In genomic region chr11:41845066-41845465, GRCh38 we compare ENCODE assay signal across 25 cellular contexts.
"Had no signal": no experiment of that assay in that cellular context is flagged by ENCODE, and none has a peak within 500 bp of the region (broad histone marks: within the 10 kb centered on the region; RNA-seq: fewer than 3 reads in every experiment).

No MANE protein-coding gene starts in this region.

- H3K36me3 Mint-ChIP-seq: activated CD4-positive, alpha-beta memory T cell treated with anti-CD3 and anti-CD28 coated beads for 36 hours had no signal

- H3K4me3 Mint-ChIP-seq: activated CD4-positive, alpha-beta memory T cell treated with anti-CD3 and anti-CD28 coated beads for 36 hours; activated naive CD4-positive, alpha-beta T cell treated with anti-CD3 and anti-CD28 coated beads for 36 hours; activated T-helper 1 cell treated with anti-CD3 and anti-CD28 coated beads, Interleukin-12 subunit alpha, Interleukin-12 subunit beta, Interleukin-2, Interleukin-4 antibody, amounts not matched to agents 30 ng/mL and 10 ng/mL and 1 ng/mL, durations not matched to agents 14 hours and 24 hours and 36 hours; effector memory CD8-positive, alpha-beta T cell; natural killer cell had no signal

- H3K36me3 ChIP-seq: brain microvascular endothelial cell, gastroesophageal sphincter, left lung, lower lobe of right lung, right atrium auricular region, transverse colon had no signal

- H3K4me1 ChIP-seq: gastroesophageal sphincter, left lung, lower lobe of right lung, right atrium auricular region, transverse colon had no signal

- H3K27ac Mint-ChIP-seq: activated CD4-positive, alpha-beta memory T cell treated with anti-CD3 and anti-CD28 coated beads for 36 hours; activated naive CD4-positive, alpha-beta T cell treated with anti-CD3 and anti-CD28 coated beads for 36 hours; activated T-helper 1 cell treated with anti-CD3 and anti-CD28 coated beads, Interleukin-12 subunit alpha, Interleukin-12 subunit beta, Interleukin-2, Interleukin-4 antibody, amounts not matched to agents 30 ng/mL and 10 ng/mL and 1 ng/mL, durations not matched to agents 14 hours and 24 hours and 36 hours; effector memory CD8-positive, alpha-beta T cell; natural killer cell had no signal

- FAIRE-seq: astrocyte, endothelial cell of umbilical vein, islet of Langerhans had no signal

- H3K27ac ChIP-seq: brain microvascular endothelial cell, gastroesophageal sphincter, left lung, lower lobe of right lung, right atrium auricular region, transverse colon had no signal

- H3K27me3 ChIP-seq: brain microvascular endothelial cell, gastroesophageal sphincter, left lung, right atrium auricular region, transverse colon had no signal

- H3K27me3 Mint-ChIP-seq: activated CD4-positive, alpha-beta memory T cell treated with anti-CD3 and anti-CD28 coated beads for 36 hours; effector memory CD8-positive, alpha-beta T cell had no signal

- DNase-seq: activated CD4-positive, alpha-beta memory T cell treated with anti-CD3 and anti-CD28 coated beads for 36 hours; activated CD4-positive, alpha-beta T cell treated with anti-CD3 and anti-CD28 coated beads for 48 hours; activated CD8-positive, alpha-beta memory T cell treated with anti-CD3 and anti-CD28 coated beads, Interleukin-2, amount 50 U/mL, for 4 hours; activated effector memory CD4-positive, alpha-beta T cell treated with anti-CD3 and anti-CD28 coated beads, Interleukin-2, amount 50 U/mL, for 16 hours; activated naive CD4-positive, alpha-beta T cell treated with anti-CD3 and anti-CD28 coated beads for 36 hours; activated T-cell treated with anti-CD3 and anti-CD28 coated beads, Interleukin-2, amount 50 U/mL, for 1 hour; amniotic stem cell; brain microvascular endothelial cell; cortex of kidney; effector memory CD8-positive, alpha-beta T cell; head of caudate nucleus; hippocampal formation; left lung; lower lobe of right lung; mesenchymal stem cell; natural killer cell; stimulated activated CD4-positive, alpha-beta T cell treated with anti-CD3 and anti-CD28 coated beads, Interleukin-15, amount 100 ng/mL, for 24 hours; stimulated activated naive CD4-positive, alpha-beta T cell; transverse colon had no signal

- H3K4me3 ChIP-seq: gastroesophageal sphincter, left lung, lower lobe of right lung, right atrium auricular region, transverse colon had no signal

- H3K9me3 ChIP-seq: right atrium auricular region had no signal

- H3K4me1 Mint-ChIP-seq: natural killer cell had no signal
